1 cellular context compared by ENCODE assay signal in genomic region chr16:84738255-84739038, GRCh38.
TF ChIP-seq lines count a peak whose summit lies in the region.

No MANE protein-coding gene starts in this region.

TF ChIP-seq in K562, 482 proteins besides CTCF, POLR2A, EP300 and RAD21 (continued from another document and continues in another):
- TF ChIP-seq, protein P1, sequence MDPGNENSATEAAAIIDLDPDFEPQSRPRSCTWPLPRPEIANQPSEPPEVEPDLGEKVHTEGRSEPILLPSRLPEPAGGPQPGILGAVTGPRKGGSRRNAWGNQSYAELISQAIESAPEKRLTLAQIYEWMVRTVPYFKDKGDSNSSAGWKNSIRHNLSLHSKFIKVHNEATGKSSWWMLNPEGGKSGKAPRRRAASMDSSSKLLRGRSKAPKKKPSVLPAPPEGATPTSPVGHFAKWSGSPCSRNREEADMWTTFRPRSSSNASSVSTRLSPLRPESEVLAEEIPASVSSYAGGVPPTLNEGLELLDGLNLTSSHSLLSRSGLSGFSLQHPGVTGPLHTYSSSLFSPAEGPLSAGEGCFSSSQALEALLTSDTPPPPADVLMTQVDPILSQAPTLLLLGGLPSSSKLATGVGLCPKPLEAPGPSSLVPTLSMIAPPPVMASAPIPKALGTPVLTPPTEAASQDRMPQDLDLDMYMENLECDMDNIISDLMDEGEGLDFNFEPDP (CRISPR knock-in tag; IDR thresholded peaks at IDR 0.05): no peak
- no peak for TF ChIP-seq BCL6 (CRISPR knock-in tag; IDR thresholded peaks at IDR 0.05)
- no peak for TF ChIP-seq SAP30 (IDR thresholded peaks at IDR 0.05; ENCODE audit: borderline replicate concordance, insufficient read depth, low read depth, low read length, poor library complexity, severe bottlenecking)
- no peak for TF ChIP-seq SRF (CRISPR knock-in tag; IDR thresholded peaks at IDR 0.05)
- no peak for TF ChIP-seq TRIM25 (IDR thresholded peaks at IDR 0.05; ENCODE audit: borderline replicate concordance)
- no peak for TF ChIP-seq WHSC1 (IDR thresholded peaks at IDR 0.05; ENCODE audit: low read length)
- TF ChIP-seq ZNF398 (CRISPR knock-in tag; IDR thresholded peaks at IDR 0.05): no peak
- no peak for TF ChIP-seq ZBTB17 (CRISPR knock-in tag; IDR thresholded peaks at IDR 0.05)
- TF ChIP-seq BRF2 (IDR thresholded peaks at IDR 0.05; ENCODE audit: borderline replicate concordance, insufficient read depth, insufficient read length): no peak
- no peak for TF ChIP-seq RBBP5 (IDR thresholded peaks at IDR 0.05; ENCODE audit: borderline replicate concordance, insufficient read depth, low read length, poor library complexity, severe bottlenecking)
- TF ChIP-seq ZNF699 (CRISPR knock-in tag; IDR thresholded peaks at IDR 0.05; ENCODE audit: insufficient replicate concordance): no peak
- no peak for TF ChIP-seq CHD2 (IDR thresholded peaks at IDR 0.05; ENCODE audit: low read depth, low read length)
- no peak for TF ChIP-seq ZNF518B (CRISPR knock-in tag; IDR thresholded peaks at IDR 0.05)
- TF ChIP-seq RBM15 (IDR thresholded peaks at IDR 0.05; ENCODE audit: insufficient read depth, low read length): no peak
- no peak for TF ChIP-seq PPARD (CRISPR knock-in tag; IDR thresholded peaks at IDR 0.05)
- TF ChIP-seq STAT5B (CRISPR knock-in tag; IDR thresholded peaks at IDR 0.05): no peak
- no peak for TF ChIP-seq NFIC (IDR thresholded peaks at IDR 0.05)
- TF ChIP-seq ZBTB8A (IDR thresholded peaks at IDR 0.05; ENCODE audit: partially characterized antibody): no peak
- TF ChIP-seq ZBTB33 (CRISPR knock-in tag; IDR thresholded peaks at IDR 0.05): 0 out of 2 replicates have a peak, but pooled peaks have one; percentile 18
- 0 out of 2 replicates have a peak, but pooled peaks have one; percentile 52 for TF ChIP-seq POLR2AphosphoS5 (IDR thresholded peaks at IDR 0.05; ENCODE audit: control insufficient read depth, insufficient read depth, low read depth, low read length)
- no peak for TF ChIP-seq KLF6 (CRISPR knock-in tag; IDR thresholded peaks at IDR 0.05; ENCODE audit: borderline replicate concordance)
- no peak for TF ChIP-seq ZFP36 (IDR thresholded peaks at IDR 0.05; ENCODE audit: low read depth, low read length, partially characterized antibody)
- no peak for TF ChIP-seq HES1 (IDR thresholded peaks at IDR 0.05; ENCODE audit: low read depth)
- no peak for TF ChIP-seq ETS1 (conservative IDR thresholded peaks at IDR 0.05; ENCODE audit: control insufficient read depth, low read depth, low read length)
- TF ChIP-seq RBM39 (optimal IDR thresholded peaks at IDR 0.05; ENCODE audit: low read depth, low read length): no peak
- no peak for TF ChIP-seq ZNF384 (IDR thresholded peaks at IDR 0.05; ENCODE audit: low read depth, low read length)
- TF ChIP-seq, protein P2, sequence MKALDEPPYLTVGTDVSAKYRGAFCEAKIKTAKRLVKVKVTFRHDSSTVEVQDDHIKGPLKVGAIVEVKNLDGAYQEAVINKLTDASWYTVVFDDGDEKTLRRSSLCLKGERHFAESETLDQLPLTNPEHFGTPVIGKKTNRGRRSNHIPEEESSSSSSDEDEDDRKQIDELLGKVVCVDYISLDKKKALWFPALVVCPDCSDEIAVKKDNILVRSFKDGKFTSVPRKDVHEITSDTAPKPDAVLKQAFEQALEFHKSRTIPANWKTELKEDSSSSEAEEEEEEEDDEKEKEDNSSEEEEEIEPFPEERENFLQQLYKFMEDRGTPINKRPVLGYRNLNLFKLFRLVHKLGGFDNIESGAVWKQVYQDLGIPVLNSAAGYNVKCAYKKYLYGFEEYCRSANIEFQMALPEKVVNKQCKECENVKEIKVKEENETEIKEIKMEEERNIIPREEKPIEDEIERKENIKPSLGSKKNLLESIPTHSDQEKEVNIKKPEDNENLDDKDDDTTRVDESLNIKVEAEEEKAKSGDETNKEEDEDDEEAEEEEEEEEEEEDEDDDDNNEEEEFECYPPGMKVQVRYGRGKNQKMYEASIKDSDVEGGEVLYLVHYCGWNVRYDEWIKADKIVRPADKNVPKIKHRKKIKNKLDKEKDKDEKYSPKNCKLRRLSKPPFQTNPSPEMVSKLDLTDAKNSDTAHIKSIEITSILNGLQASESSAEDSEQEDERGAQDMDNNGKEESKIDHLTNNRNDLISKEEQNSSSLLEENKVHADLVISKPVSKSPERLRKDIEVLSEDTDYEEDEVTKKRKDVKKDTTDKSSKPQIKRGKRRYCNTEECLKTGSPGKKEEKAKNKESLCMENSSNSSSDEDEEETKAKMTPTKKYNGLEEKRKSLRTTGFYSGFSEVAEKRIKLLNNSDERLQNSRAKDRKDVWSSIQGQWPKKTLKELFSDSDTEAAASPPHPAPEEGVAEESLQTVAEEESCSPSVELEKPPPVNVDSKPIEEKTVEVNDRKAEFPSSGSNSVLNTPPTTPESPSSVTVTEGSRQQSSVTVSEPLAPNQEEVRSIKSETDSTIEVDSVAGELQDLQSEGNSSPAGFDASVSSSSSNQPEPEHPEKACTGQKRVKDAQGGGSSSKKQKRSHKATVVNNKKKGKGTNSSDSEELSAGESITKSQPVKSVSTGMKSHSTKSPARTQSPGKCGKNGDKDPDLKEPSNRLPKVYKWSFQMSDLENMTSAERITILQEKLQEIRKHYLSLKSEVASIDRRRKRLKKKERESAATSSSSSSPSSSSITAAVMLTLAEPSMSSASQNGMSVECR (CRISPR knock-in tag; IDR thresholded peaks at IDR 0.05): no peak
- no peak for TF ChIP-seq HDAC3 (IDR thresholded peaks at IDR 0.05; ENCODE audit: borderline replicate concordance, partially characterized antibody)
- TF ChIP-seq, protein P3, sequence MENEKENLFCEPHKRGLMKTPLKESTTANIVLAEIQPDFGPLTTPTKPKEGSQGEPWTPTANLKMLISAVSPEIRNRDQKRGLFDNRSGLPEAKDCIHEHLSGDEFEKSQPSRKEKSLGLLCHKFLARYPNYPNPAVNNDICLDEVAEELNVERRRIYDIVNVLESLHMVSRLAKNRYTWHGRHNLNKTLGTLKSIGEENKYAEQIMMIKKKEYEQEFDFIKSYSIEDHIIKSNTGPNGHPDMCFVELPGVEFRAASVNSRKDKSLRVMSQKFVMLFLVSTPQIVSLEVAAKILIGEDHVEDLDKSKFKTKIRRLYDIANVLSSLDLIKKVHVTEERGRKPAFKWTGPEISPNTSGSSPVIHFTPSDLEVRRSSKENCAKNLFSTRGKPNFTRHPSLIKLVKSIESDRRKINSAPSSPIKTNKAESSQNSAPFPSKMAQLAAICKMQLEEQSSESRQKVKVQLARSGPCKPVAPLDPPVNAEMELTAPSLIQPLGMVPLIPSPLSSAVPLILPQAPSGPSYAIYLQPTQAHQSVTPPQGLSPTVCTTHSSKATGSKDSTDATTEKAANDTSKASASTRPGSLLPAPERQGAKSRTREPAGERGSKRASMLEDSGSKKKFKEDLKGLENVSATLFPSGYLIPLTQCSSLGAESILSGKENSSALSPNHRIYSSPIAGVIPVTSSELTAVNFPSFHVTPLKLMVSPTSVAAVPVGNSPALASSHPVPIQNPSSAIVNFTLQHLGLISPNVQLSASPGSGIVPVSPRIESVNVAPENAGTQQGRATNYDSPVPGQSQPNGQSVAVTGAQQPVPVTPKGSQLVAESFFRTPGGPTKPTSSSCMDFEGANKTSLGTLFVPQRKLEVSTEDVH (IDR thresholded peaks at IDR 0.05; ENCODE audit: low read depth, partially characterized antibody): no peak
- TF ChIP-seq BACH1 (tag; IDR thresholded peaks at IDR 0.05): no peak
- no peak for TF ChIP-seq POLR2H (tag; IDR thresholded peaks at IDR 0.05; ENCODE audit: low read depth)
- TF ChIP-seq, protein P4, sequence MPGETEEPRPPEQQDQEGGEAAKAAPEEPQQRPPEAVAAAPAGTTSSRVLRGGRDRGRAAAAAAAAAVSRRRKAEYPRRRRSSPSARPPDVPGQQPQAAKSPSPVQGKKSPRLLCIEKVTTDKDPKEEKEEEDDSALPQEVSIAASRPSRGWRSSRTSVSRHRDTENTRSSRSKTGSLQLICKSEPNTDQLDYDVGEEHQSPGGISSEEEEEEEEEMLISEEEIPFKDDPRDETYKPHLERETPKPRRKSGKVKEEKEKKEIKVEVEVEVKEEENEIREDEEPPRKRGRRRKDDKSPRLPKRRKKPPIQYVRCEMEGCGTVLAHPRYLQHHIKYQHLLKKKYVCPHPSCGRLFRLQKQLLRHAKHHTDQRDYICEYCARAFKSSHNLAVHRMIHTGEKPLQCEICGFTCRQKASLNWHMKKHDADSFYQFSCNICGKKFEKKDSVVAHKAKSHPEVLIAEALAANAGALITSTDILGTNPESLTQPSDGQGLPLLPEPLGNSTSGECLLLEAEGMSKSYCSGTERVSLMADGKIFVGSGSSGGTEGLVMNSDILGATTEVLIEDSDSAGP (CRISPR knock-in tag; IDR thresholded peaks at IDR 0.05): no peak
- TF ChIP-seq CBX2 (IDR thresholded peaks at IDR 0.05; ENCODE audit: insufficient read depth, low read length, poor library complexity, severe bottlenecking): no peak
